1 cellular context compared by ENCODE assay signal in the genomic region with DNA sequence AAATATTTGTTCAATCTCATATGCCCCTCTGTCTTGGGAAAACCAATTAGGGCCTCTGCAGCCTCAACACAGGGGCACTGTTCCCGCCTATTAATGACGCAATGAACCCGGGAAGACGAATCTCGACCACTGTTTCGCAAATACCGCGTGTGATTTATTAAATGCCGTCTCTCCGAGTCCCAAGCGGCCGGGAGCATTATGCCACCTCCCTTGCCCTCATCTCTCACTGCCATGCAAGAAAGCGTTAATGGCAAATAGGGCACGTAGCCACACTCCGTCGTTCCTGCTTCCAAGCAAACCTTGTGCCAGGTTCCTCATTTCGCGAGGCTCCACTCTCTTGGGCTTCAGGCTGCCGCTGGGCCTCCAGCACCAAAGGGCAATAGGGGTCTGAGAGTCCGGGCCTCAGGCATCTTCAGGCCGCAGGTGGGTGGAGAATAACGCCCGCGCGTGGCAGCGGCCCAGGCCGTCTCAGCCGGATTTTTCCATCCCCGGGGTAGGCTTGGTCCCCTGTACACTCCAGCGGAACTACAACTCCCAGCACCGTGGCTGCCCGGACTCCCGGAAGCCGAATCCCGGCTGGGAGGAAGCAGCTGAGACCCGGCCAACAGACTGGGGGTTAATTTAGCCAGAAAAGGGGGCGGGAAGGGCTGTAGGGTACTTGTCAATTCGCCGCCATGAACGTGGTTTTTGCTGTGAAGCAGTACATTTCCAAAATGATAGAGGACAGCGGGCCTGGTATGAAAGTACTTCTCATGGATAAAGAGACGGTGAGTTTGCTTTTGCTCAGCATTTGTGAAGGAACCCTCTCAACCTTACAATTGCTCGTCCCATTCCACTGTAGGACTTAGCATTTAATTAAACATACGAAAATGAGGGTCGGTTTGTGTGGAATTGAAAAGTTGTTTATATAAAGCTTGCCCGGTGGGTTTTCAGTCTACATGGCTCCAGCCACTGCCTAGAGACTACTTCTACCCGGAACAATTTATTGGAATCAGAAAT.
TF ChIP-seq lines count a peak whose summit lies in the region.

A gene with protein sequence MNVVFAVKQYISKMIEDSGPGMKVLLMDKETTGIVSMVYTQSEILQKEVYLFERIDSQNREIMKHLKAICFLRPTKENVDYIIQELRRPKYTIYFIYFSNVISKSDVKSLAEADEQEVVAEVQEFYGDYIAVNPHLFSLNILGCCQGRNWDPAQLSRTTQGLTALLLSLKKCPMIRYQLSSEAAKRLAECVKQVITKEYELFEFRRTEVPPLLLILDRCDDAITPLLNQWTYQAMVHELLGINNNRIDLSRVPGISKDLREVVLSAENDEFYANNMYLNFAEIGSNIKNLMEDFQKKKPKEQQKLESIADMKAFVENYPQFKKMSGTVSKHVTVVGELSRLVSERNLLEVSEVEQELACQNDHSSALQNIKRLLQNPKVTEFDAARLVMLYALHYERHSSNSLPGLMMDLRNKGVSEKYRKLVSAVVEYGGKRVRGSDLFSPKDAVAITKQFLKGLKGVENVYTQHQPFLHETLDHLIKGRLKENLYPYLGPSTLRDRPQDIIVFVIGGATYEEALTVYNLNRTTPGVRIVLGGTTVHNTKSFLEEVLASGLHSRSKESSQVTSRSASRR (plus strand): TSS at position 593 of the 999 bp plus-strand sequence. CDS start 82 bp downstream, at position 675.

TF ChIP-seq in HepG2, 621 proteins besides CTCF, POLR2A, EP300 and RAD21 (continued from another document and continues in another):
- TF ChIP-seq, protein P1, sequence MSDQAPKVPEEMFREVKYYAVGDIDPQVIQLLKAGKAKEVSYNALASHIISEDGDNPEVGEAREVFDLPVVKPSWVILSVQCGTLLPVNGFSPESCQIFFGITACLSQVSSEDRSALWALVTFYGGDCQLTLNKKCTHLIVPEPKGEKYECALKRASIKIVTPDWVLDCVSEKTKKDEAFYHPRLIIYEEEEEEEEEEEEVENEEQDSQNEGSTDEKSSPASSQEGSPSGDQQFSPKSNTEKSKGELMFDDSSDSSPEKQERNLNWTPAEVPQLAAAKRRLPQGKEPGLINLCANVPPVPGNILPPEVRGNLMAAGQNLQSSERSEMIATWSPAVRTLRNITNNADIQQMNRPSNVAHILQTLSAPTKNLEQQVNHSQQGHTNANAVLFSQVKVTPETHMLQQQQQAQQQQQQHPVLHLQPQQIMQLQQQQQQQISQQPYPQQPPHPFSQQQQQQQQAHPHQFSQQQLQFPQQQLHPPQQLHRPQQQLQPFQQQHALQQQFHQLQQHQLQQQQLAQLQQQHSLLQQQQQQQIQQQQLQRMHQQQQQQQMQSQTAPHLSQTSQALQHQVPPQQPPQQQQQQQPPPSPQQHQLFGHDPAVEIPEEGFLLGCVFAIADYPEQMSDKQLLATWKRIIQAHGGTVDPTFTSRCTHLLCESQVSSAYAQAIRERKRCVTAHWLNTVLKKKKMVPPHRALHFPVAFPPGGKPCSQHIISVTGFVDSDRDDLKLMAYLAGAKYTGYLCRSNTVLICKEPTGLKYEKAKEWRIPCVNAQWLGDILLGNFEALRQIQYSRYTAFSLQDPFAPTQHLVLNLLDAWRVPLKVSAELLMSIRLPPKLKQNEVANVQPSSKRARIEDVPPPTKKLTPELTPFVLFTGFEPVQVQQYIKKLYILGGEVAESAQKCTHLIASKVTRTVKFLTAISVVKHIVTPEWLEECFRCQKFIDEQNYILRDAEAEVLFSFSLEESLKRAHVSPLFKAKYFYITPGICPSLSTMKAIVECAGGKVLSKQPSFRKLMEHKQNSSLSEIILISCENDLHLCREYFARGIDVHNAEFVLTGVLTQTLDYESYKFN (CRISPR knock-in tag; conservative IDR thresholded peaks at IDR 0.05): no peak
- TF ChIP-seq GFI1 (CRISPR knock-in tag; IDR thresholded peaks at IDR 0.05; ENCODE audit: borderline replicate concordance) (peak; percentile 82), ZNF546 (CRISPR knock-in tag; conservative IDR thresholded peaks at IDR 0.05) (peak; percentile 89; the same call in 1 of the 2 replicates), HMG20B (CRISPR knock-in tag; conservative IDR thresholded peaks at IDR 0.05) (no peak), ZNF33B (CRISPR knock-in tag; IDR thresholded peaks at IDR 0.05) (peak; percentile 78), IRX3 (CRISPR knock-in tag; IDR thresholded peaks at IDR 0.05; ENCODE audit: borderline replicate concordance, low read depth) (0 out of 2 replicates have a peak, but pooled peaks have one; percentile 69), SOX6 (IDR thresholded peaks at IDR 0.05) (no peak), SOX6 (CRISPR knock-in tag; IDR thresholded peaks at IDR 0.05) (peak; percentile 75), ZBTB21 (CRISPR knock-in tag; IDR thresholded peaks at IDR 0.05) (peak; percentile 10; the same call in 1 of the 2 replicates), MIXL1 (CRISPR knock-in tag; IDR thresholded peaks at IDR 0.05) (no peak; the same call in 1 of the 2 replicates), MATR3 (CRISPR knock-in tag; IDR thresholded peaks at IDR 0.05) (no peak), ZSCAN30 (CRISPR knock-in tag; IDR thresholded peaks at IDR 0.05) (peak; percentile 10; the same call in 1 of the 2 replicates)
- TF ChIP-seq, protein P2, sequence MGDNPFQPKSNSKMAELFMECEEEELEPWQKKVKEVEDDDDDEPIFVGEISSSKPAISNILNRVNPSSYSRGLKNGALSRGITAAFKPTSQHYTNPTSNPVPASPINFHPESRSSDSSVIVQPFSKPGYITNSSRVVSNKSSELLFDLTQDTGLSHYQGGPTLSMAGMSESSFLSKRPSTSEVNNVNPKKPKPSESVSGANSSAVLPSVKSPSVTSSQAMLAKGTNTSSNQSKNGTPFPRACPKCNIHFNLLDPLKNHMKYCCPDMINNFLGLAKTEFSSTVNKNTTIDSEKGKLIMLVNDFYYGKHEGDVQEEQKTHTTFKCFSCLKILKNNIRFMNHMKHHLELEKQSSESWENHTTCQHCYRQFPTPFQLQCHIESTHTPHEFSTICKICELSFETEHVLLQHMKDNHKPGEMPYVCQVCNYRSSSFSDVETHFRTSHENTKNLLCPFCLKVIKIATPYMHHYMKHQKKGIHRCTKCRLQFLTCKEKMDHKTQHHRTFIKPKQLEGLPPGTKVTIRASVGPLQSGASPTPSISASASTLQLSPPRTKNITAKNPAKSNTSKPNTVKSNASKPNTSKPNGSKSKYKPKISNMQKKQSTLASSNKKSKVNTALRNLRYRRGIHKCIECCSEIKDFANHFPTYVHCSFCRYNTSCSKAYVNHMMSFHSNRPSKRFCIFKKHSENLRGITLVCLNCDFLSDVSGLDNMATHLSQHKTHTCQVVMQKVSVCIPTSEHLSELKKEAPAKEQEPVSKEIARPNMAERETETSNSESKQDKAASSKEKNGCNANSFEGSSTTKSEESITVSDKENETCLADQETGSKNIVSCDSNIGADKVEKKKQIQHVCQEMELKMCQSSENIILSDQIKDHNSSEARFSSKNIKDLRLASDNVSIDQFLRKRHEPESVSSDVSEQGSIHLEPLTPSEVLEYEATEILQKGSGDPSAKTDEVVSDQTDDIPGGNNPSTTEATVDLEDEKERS (CRISPR knock-in tag; IDR thresholded peaks at IDR 0.05): peak; percentile 72
- TF ChIP-seq, protein P3, sequence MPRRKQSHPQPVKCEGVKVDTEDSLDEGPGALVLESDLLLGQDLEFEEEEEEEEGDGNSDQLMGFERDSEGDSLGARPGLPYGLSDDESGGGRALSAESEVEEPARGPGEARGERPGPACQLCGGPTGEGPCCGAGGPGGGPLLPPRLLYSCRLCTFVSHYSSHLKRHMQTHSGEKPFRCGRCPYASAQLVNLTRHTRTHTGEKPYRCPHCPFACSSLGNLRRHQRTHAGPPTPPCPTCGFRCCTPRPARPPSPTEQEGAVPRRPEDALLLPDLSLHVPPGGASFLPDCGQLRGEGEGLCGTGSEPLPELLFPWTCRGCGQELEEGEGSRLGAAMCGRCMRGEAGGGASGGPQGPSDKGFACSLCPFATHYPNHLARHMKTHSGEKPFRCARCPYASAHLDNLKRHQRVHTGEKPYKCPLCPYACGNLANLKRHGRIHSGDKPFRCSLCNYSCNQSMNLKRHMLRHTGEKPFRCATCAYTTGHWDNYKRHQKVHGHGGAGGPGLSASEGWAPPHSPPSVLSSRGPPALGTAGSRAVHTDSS (CRISPR knock-in tag; conservative IDR thresholded peaks at IDR 0.05): 0 out of 2 replicates have a peak, but pooled peaks have one; percentile 27
- TF ChIP-seq, protein P4, sequence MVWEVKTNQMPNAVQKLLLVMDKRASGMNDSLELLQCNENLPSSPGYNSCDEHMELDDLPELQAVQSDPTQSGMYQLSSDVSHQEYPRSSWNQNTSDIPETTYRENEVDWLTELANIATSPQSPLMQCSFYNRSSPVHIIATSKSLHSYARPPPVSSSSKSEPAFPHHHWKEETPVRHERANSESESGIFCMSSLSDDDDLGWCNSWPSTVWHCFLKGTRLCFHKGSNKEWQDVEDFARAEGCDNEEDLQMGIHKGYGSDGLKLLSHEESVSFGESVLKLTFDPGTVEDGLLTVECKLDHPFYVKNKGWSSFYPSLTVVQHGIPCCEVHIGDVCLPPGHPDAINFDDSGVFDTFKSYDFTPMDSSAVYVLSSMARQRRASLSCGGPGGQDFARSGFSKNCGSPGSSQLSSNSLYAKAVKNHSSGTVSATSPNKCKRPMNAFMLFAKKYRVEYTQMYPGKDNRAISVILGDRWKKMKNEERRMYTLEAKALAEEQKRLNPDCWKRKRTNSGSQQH (CRISPR knock-in tag; IDR thresholded peaks at IDR 0.05; ENCODE audit: low read depth): peak; percentile 91
- TF ChIP-seq, protein P5, sequence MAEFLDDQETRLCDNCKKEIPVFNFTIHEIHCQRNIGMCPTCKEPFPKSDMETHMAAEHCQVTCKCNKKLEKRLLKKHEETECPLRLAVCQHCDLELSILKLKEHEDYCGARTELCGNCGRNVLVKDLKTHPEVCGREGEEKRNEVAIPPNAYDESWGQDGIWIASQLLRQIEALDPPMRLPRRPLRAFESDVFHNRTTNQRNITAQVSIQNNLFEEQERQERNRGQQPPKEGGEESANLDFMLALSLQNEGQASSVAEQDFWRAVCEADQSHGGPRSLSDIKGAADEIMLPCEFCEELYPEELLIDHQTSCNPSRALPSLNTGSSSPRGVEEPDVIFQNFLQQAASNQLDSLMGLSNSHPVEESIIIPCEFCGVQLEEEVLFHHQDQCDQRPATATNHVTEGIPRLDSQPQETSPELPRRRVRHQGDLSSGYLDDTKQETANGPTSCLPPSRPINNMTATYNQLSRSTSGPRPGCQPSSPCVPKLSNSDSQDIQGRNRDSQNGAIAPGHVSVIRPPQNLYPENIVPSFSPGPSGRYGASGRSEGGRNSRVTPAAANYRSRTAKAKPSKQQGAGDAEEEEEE (CRISPR knock-in tag; IDR thresholded peaks at IDR 0.05; ENCODE audit: borderline replicate concordance): no peak
- TF ChIP-seq, protein P6, sequence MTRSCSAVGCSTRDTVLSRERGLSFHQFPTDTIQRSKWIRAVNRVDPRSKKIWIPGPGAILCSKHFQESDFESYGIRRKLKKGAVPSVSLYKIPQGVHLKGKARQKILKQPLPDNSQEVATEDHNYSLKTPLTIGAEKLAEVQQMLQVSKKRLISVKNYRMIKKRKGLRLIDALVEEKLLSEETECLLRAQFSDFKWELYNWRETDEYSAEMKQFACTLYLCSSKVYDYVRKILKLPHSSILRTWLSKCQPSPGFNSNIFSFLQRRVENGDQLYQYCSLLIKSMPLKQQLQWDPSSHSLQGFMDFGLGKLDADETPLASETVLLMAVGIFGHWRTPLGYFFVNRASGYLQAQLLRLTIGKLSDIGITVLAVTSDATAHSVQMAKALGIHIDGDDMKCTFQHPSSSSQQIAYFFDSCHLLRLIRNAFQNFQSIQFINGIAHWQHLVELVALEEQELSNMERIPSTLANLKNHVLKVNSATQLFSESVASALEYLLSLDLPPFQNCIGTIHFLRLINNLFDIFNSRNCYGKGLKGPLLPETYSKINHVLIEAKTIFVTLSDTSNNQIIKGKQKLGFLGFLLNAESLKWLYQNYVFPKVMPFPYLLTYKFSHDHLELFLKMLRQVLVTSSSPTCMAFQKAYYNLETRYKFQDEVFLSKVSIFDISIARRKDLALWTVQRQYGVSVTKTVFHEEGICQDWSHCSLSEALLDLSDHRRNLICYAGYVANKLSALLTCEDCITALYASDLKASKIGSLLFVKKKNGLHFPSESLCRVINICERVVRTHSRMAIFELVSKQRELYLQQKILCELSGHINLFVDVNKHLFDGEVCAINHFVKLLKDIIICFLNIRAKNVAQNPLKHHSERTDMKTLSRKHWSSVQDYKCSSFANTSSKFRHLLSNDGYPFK (CRISPR knock-in tag; IDR thresholded peaks at IDR 0.05; ENCODE audit: borderline replicate concordance): peak; percentile 88
- TF ChIP-seq, protein P7, sequence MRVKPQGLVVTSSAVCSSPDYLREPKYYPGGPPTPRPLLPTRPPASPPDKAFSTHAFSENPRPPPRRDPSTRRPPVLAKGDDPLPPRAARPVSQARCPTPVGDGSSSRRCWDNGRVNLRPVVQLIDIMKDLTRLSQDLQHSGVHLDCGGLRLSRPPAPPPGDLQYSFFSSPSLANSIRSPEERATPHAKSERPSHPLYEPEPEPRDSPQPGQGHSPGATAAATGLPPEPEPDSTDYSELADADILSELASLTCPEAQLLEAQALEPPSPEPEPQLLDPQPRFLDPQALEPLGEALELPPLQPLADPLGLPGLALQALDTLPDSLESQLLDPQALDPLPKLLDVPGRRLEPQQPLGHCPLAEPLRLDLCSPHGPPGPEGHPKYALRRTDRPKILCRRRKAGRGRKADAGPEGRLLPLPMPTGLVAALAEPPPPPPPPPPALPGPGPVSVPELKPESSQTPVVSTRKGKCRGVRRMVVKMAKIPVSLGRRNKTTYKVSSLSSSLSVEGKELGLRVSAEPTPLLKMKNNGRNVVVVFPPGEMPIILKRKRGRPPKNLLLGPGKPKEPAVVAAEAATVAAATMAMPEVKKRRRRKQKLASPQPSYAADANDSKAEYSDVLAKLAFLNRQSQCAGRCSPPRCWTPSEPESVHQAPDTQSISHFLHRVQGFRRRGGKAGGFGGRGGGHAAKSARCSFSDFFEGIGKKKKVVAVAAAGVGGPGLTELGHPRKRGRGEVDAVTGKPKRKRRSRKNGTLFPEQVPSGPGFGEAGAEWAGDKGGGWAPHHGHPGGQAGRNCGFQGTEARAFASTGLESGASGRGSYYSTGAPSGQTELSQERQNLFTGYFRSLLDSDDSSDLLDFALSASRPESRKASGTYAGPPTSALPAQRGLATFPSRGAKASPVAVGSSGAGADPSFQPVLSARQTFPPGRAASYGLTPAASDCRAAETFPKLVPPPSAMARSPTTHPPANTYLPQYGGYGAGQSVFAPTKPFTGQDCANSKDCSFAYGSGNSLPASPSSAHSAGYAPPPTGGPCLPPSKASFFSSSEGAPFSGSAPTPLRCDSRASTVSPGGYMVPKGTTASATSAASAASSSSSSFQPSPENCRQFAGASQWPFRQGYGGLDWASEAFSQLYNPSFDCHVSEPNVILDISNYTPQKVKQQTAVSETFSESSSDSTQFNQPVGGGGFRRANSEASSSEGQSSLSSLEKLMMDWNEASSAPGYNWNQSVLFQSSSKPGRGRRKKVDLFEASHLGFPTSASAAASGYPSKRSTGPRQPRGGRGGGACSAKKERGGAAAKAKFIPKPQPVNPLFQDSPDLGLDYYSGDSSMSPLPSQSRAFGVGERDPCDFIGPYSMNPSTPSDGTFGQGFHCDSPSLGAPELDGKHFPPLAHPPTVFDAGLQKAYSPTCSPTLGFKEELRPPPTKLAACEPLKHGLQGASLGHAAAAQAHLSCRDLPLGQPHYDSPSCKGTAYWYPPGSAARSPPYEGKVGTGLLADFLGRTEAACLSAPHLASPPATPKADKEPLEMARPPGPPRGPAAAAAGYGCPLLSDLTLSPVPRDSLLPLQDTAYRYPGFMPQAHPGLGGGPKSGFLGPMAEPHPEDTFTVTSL (CRISPR knock-in tag; IDR thresholded peaks at IDR 0.05; ENCODE audit: borderline replicate concordance): peak; percentile 34; the same call in 1 of the 2 replicates
- TF ChIP-seq, protein P8, sequence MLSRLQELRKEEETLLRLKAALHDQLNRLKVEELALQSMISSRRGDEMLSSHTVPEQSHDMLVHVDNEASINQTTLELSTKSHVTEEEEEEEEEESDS (CRISPR knock-in tag; IDR thresholded peaks at IDR 0.05; ENCODE audit: borderline replicate concordance): no peak
